Comparison of ENCODE assay signal across 8 cellular contexts in genomic region chr5:124980174-124980941, GRCh38.
DNase-seq lines count a peak whose midpoint lies in the region; ATAC-seq and TF ChIP-seq lines count a peak whose summit lies in the region.

No MANE protein-coding gene starts in this region.

- no peak overlapping the region for H3K4me3 Mint-ChIP-seq in activated CD8-positive, alpha-beta T cell treated with anti-CD3 and anti-CD28 coated beads for 36 hours

- TF ChIP-seq POLR2A in spleen (IDR thresholded peaks at IDR 0.05): no peak

- POLR2A ChIA-PET in activated CD8-positive, alpha-beta T cell treated with anti-CD3 and anti-CD28 coated beads for 36 hours (lab: Charles Lee): no interaction called here

- H3K27me3 ChIP-seq in DND-41 (ENCODE audit: insufficient read depth, low read length, poor library complexity) (no peaks in the 10 kb centered on the region), tibial artery (no peaks in the 10 kb centered on the region), spleen (replicated peaks in 1 of 7) (no peaks in the 10 kb centered on the region), heart right ventricle (no peaks in the 10 kb centered on the region)

- ATAC-seq in DND-41 (ENCODE audit: insufficient read depth, low read depth) (no peak), GM21447 (IDR thresholded peaks at IDR 0.05; ENCODE audit: unreplicated experiment) (peak; percentile 98), HG03565 (IDR thresholded peaks at IDR 0.05; ENCODE audit: unreplicated experiment) (peak; percentile 96), heart right ventricle (no peak)
- ATAC-seq in activated CD8-positive, alpha-beta T cell treated with anti-CD3 and anti-CD28 coated beads for 36 hours: no peak

- H3K27me3 Mint-ChIP-seq in activated CD8-positive, alpha-beta T cell treated with anti-CD3 and anti-CD28 coated beads for 36 hours: no peaks in the 10 kb centered on the region

- H3K27ac ChIP-seq in DND-41 (ENCODE audit: low read length) (0 out of 2 replicates have a peak overlapping the region, but pooled peaks have one; percentile 17), epithelial cell of prostate (peak overlapping the region; percentile 43), tibial artery (no peak overlapping the region), spleen (no peak overlapping the region), heart right ventricle (no peak overlapping the region)

- TF ChIP-seq CTCF in DND-41 (IDR thresholded peaks at IDR 0.05; ENCODE audit: borderline replicate concordance, extremely low read depth, low read length, poor library complexity, severe bottlenecking) (no peak), tibial artery (IDR thresholded peaks at IDR 0.05) (no peak), spleen (IDR thresholded peaks at IDR 0.05 in 8 of 11, conservative IDR thresholded peaks at IDR 0.05 in 3 of 11) (no peak), heart right ventricle (IDR thresholded peaks at IDR 0.05) (no peak)
- no peak for TF ChIP-seq CTCF in activated CD8-positive, alpha-beta T cell treated with anti-CD3 and anti-CD28 coated beads for 36 hours (IDR thresholded peaks at IDR 0.05)

- no peak overlapping the region for H3K9ac ChIP-seq in DND-41 (ENCODE audit: low read depth, low read length)

- H4K20me1 ChIP-seq in DND-41 (ENCODE audit: insufficient read depth, low read length): no peaks in the 10 kb centered on the region

- H3K27ac Mint-ChIP-seq in activated CD8-positive, alpha-beta T cell treated with anti-CD3 and anti-CD28 coated beads for 36 hours: no peak overlapping the region

- CTCF ChIA-PET in activated CD8-positive, alpha-beta T cell treated with anti-CD3 and anti-CD28 coated beads for 36 hours (lab: Charles Lee): no interaction called here

- WGBS in spleen, 5 donors: 47 to 70% (median 62%) methylated on average over 8 of the region's 8 CpGs
- 61 to 75% methylated on average over 8 of the region's 8 CpGs for WGBS in heart right ventricle, 2 donors

- no peaks in the 10 kb centered on the region for H3K79me2 ChIP-seq in DND-41 (ENCODE audit: insufficient read depth, low read length)

- H2AFZ ChIP-seq in DND-41 (ENCODE audit: low read depth, low read length): peak overlapping the region; percentile 42; the same call in 1 of the 2 replicates

- peaks cover 1% of the 10 kb centered on the region for H3K9me3 Mint-ChIP-seq in activated CD8-positive, alpha-beta T cell treated with anti-CD3 and anti-CD28 coated beads for 36 hours

- H3K9me3 ChIP-seq in DND-41 (ENCODE audit: insufficient read depth, low read length, severe bottlenecking): peaks cover 10% of the 10 kb centered on the region
- H3K9me3 ChIP-seq in tibial artery: peaks cover 0 to 6% (median 0%) of the 10 kb centered on the region in 3 donors
- peaks cover 0 to 26% (median 15%) of the 10 kb centered on the region in 8 donors for H3K9me3 ChIP-seq in spleen
- peaks cover 0 to 23% (median 4%) of the 10 kb centered on the region in 11 donors for H3K9me3 ChIP-seq in heart right ventricle

- no peak overlapping the region for H3K4me2 ChIP-seq in DND-41 (ENCODE audit: insufficient read depth, low read length)

- DNase-seq in DND-41: no peak
- DNase-seq in epithelial cell of prostate (ENCODE audit: low read depth, low spot score): no peak
- DNase-seq in tibial artery: no peak
- no peak for DNase-seq in activated CD8-positive, alpha-beta T cell treated with anti-CD3 and anti-CD28 coated beads for 36 hours
- no peak for DNase-seq in spleen
- DNase-seq in heart right ventricle: no peak

- intact Hi-C loops in tibial artery (cut with DNase I; ENCODE audit: low total_unique reads) (no loop called here), spleen (cut with DNase I; ENCODE audit: low total_unique reads) (no loop called here), heart right ventricle (cut with DNase I) (no loop called here)
- intact Hi-C loops in activated CD8-positive, alpha-beta T cell treated with anti-CD3 and anti-CD28 coated beads for 36 hours (cut with micrococcal nuclease): no loop called here

- no peaks in the 10 kb centered on the region for H3K4me1 Mint-ChIP-seq in activated CD8-positive, alpha-beta T cell treated with anti-CD3 and anti-CD28 coated beads for 36 hours (ENCODE audit: low read depth)

- no peaks in the 10 kb centered on the region for H3K36me3 Mint-ChIP-seq in activated CD8-positive, alpha-beta T cell treated with anti-CD3 and anti-CD28 coated beads for 36 hours (ENCODE audit: low read depth)

- H3K4me1 ChIP-seq in DND-41 (ENCODE audit: insufficient read depth, low read length): peaks cover 31% of the 10 kb centered on the region
- peaks cover 0 to 6% (median 0%) of the 10 kb centered on the region in 4 donors for H3K4me1 ChIP-seq in tibial artery
- H3K4me1 ChIP-seq in spleen: peaks cover 0 to 16% (median 0%) of the 10 kb centered on the region in 6 donors
- H3K4me1 ChIP-seq in heart right ventricle: no peaks in the 10 kb centered on the region

- H3K36me3 ChIP-seq in DND-41 (ENCODE audit: insufficient read depth, low read length) (no peaks in the 10 kb centered on the region), tibial artery (no peaks in the 10 kb centered on the region), spleen (no peaks in the 10 kb centered on the region), heart right ventricle (no peaks in the 10 kb centered on the region)

- H3K4me3 ChIP-seq in DND-41 (ENCODE audit: low read depth in 1 of 2, low read length in 2 of 2) (no peak overlapping the region), tibial artery (no peak overlapping the region), spleen (no peak overlapping the region), heart right ventricle (no peak overlapping the region)

Comparison
In these comparisons a context has a peak if more than half of its experiments do, and no peak if none do; other contexts are left out.
1. ATAC-seq: peak in GM21447 (single experiment) and HG03565 (single experiment); none in DND-41 (single experiment), activated CD8-positive, alpha-beta T cell treated with anti-CD3 and anti-CD28 coated beads for 36 hours (single experiment) and heart right ventricle (0 of 8).
2. H3K27ac ChIP-seq: peak in DND-41 (single experiment) and epithelial cell of prostate (single experiment); none in tibial artery (0 of 2), spleen (0 of 8) and heart right ventricle (0 of 10).